In the genomic region with DNA sequence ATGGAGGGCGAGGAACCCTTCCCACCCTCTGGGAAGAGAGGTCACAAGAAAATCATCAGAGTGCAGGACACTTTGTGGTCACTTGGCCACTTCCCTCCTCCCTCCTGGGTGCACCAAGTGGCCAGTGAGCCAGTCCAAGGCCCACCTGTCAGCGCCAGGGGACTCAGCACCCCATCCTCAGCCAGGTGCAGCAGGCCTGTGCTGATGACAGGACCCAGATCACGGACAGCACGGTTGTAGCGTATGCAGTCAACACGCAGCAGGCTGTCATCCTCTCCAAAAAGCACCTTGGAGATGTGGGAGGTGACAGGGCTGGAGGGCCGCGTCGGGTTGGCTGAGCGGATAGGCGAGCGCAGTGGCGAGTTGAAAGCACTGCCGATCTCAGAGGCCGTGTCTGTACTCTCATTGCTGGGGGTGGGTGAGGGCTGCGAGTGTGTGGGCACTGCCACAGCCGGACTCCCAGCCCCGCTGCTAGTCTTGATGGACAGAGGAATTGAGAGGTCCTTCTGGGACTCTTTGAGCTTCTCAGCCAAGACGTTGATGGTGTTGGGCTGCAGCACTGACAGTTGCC, we compare ENCODE assay signal across 1 cellular context.
TF ChIP-seq lines count a peak whose summit lies in the region.

No MANE protein-coding gene starts in this region.

TF ChIP-seq in GM12878, 131 proteins besides CTCF, POLR2A, EP300 and RAD21:
- no peak for TF ChIP-seq HDAC2 (IDR thresholded peaks at IDR 0.05)
- TF ChIP-seq MEF2B (IDR thresholded peaks at IDR 0.05; ENCODE audit: partially characterized antibody, poor library complexity, severe bottlenecking) = no peak
- no peak for TF ChIP-seq IRF4 (IDR thresholded peaks at IDR 0.05; ENCODE audit: low read depth, low read length)
- TF ChIP-seq SRF (IDR thresholded peaks at IDR 0.05; ENCODE audit: low read depth in 2 of 2, low read length in 2 of 2) = no peak
- TF ChIP-seq RUNX3 (IDR thresholded peaks at IDR 0.05; ENCODE audit: low read length) = no peak
- no peak for TF ChIP-seq ATF2 (IDR thresholded peaks at IDR 0.05; ENCODE audit: low read length)
